22 cellular contexts compared by ENCODE assay signal in genomic region chr6:10554826-10555225, GRCh38. TPM values are rescaled to one million over a fixed set of nuclear protein-coding genes. Genes with fewer than 3 reads are reported as not detected.
A peak's percentile ranks its signal among the peaks of the same experiment; 100 is the strongest.
DNase-seq lines count a peak whose midpoint lies in the region; ATAC-seq, FAIRE-seq and TF ChIP-seq lines count a peak whose summit lies in the region.
"Had no signal": no experiment of that assay in that cellular context is flagged by ENCODE, and none has a peak within 500 bp of the region (broad histone marks: within the 10 kb centered on the region; RNA-seq: fewer than 3 reads in every experiment).

No MANE protein-coding gene starts in this region.

- POLR2A ChIA-PET in endothelial cell of umbilical vein (lab: Charles Lee), result interaction anchor here (1.0 to 1.3 kb wide), 2 partner anchors 29 to 44 kb away, joined by 4 to 5 read pairs; no protein-coding TSS in a partner anchor

- H3K9me1 ChIP-seq in endothelial cell of umbilical vein (replicated peaks; ENCODE audit: control insufficient read depth, extremely low read depth, insufficient read depth, low read length), result no peaks in the 10 kb centered on the region

- no peak for DNase-seq in heart left ventricle
- DNase-seq in left cardiac atrium, result no peak
- DNase-seq in endothelial cell of umbilical vein (ENCODE audit: low read depth, low spot score), result peak; percentile 75
- no peak for DNase-seq in mesothelial cell of epicardium (ENCODE audit: low spot score in 2 of 2, unreplicated experiment in 2 of 2)
- no peak for DNase-seq in type B pancreatic cell (ENCODE audit: extremely low spot score, unreplicated experiment)
- DNase-seq in NCI-H2107 treated with DMSO at 0.1 percent for 48 hours (lab: John Stamatoyannopoulos, UW; ENCODE audit: unreplicated experiment), result no peak
- no peak for DNase-seq in activated naive CD4-positive, alpha-beta T cell (lab: John Stamatoyannopoulos, UW)
- no peak for DNase-seq in chondrocyte (ENCODE audit: low spot score)
- DNase-seq: 8988T; activated CD4-positive, alpha-beta T cell treated with anti-CD3 and anti-CD28 coated beads, Interleukin-2, amount 10 ng/mL, durations not matched to agents 7 days and 5 days; activated CD8-positive, alpha-beta memory T cell treated with anti-CD3 and anti-CD28 coated beads, Interleukin-2, amount 50 U/mL, for 4 hours; activated gamma-delta T cell; Calu3; GDM1; MM.1S; NCI-H1694 treated with DMSO at 0.1 percent for 48 hours; NCI-H226; NK-92 treated with Interleukin-12 subunit alpha and Interleukin-12 subunit beta, amount 100 ng/mL, for 24 hours; stimulated activated CD4-positive, alpha-beta T cell treated with anti-CD3 and anti-CD28 coated beads, Interleukin-4, amount 100 ng/mL, for 24 hours had no signal

- H3K27ac Mint-ChIP-seq in mesothelial cell of epicardium, result peak overlapping the region; percentile 95
- H3K27ac Mint-ChIP-seq in type B pancreatic cell, result peak overlapping the region; percentile 18
- H3K27ac Mint-ChIP-seq in chondrocyte (ENCODE audit: unreplicated experiment), result no peak overlapping the region
- H3K27ac Mint-ChIP-seq: activated CD4-positive, alpha-beta T cell treated with anti-CD3 and anti-CD28 coated beads, Interleukin-2, amount 10 ng/mL, durations not matched to agents 7 days and 5 days had no signal

- no peak overlapping the region for H3K9ac ChIP-seq in endothelial cell of umbilical vein (replicated peaks; ENCODE audit: extremely low read depth, insufficient read depth, low read length)
- H3K9ac ChIP-seq: parathyroid adenoma had no signal

- H3K79me2 ChIP-seq in endothelial cell of umbilical vein (ENCODE audit: control insufficient read depth, insufficient read depth, low read length), result no peaks in the 10 kb centered on the region
- H3K79me2 ChIP-seq: parathyroid adenoma had no signal

- dilution Hi-C loops in endothelial cell of umbilical vein (cut with MboI; ENCODE audit: extremely low pct_ligation_motif_present, low sequenced_read_pairs), result no loop called here

- H3K36me3 ChIP-seq in heart left ventricle (no peaks in the 10 kb centered on the region), endothelial cell of umbilical vein (ENCODE audit: control insufficient read depth in 2 of 2, extremely low read depth in 1 of 2, insufficient read depth in 2 of 2, low read length in 2 of 2) (no peaks in the 10 kb centered on the region)
- H3K36me3 ChIP-seq: suprapubic skin had no signal

- no TSS peak for BruUV-seq in endothelial cell of umbilical vein (replicated peaks; lab: Mats Ljungman, UMichigan)

- peak overlapping the region in 8 of 12 donors; percentile 63 to 83 (median 76) for H3K27ac ChIP-seq in heart left ventricle
- peak overlapping the region; percentile 74 for H3K27ac ChIP-seq in endothelial cell of umbilical vein (ENCODE audit: insufficient read depth, low read depth, low read length)

- intact Hi-C loops in heart left ventricle (cut with DNase I) (loop anchor here in 3 of 10 donors (5.0 kb wide), 1 partner anchor 33 kb away; the partner anchor contains the start of gene GCNT2 (in 3 of the 3)), left cardiac atrium (cut with DNase I) (no loop called here), endothelial cell of umbilical vein (cut with micrococcal nuclease) (loop anchor here (1.0 to 2.0 kb wide), 5 partner anchors 23 to 139 kb away; partner anchors contain the start of genes C6orf52, GCNT2 and PAK1IP1)

- H3K27me3 ChIP-seq in heart left ventricle (peaks cover 0 to 6% (median 0%) of the 10 kb centered on the region in 9 donors), endothelial cell of umbilical vein (ENCODE audit: control insufficient read depth in 2 of 2, insufficient read depth in 2 of 2, low read length in 2 of 2) (no peaks in the 10 kb centered on the region)
- H3K27me3 ChIP-seq: suprapubic skin had no signal

- H3K4me1 Mint-ChIP-seq in mesothelial cell of epicardium (peaks cover 59% of the 10 kb centered on the region), type B pancreatic cell (ENCODE audit: unreplicated experiment) (peaks cover 36% of the 10 kb centered on the region), chondrocyte (ENCODE audit: low read depth) (peaks cover 22% of the 10 kb centered on the region)
- H3K4me1 Mint-ChIP-seq: activated CD4-positive, alpha-beta T cell treated with anti-CD3 and anti-CD28 coated beads, Interleukin-2, amount 10 ng/mL, durations not matched to agents 7 days and 5 days had no signal

- peak; percentile 88 for FAIRE-seq in endothelial cell of umbilical vein (lab: Jason Lieb, UNC)
- FAIRE-seq: GM12878 had no signal

- no peaks in the 10 kb centered on the region for H3K9me3 Mint-ChIP-seq in mesothelial cell of epicardium
- no peaks in the 10 kb centered on the region for H3K9me3 Mint-ChIP-seq in type B pancreatic cell
- H3K9me3 Mint-ChIP-seq in chondrocyte (ENCODE audit: low read depth), result no peaks in the 10 kb centered on the region
- H3K9me3 Mint-ChIP-seq: activated CD4-positive, alpha-beta T cell treated with anti-CD3 and anti-CD28 coated beads, Interleukin-2, amount 10 ng/mL, durations not matched to agents 7 days and 5 days had no signal

- H3K4me3 Mint-ChIP-seq in mesothelial cell of epicardium, result no peak overlapping the region
- H3K4me3 Mint-ChIP-seq in type B pancreatic cell, result peak overlapping the region; percentile 64
- no peak overlapping the region for H3K4me3 Mint-ChIP-seq in chondrocyte (ENCODE audit: unreplicated experiment)
- H3K4me3 Mint-ChIP-seq: activated CD4-positive, alpha-beta T cell treated with anti-CD3 and anti-CD28 coated beads, Interleukin-2, amount 10 ng/mL, durations not matched to agents 7 days and 5 days had no signal

- peak overlapping the region; percentile 87 for H3K4me2 ChIP-seq in endothelial cell of umbilical vein (ENCODE audit: insufficient read depth, low read length)

- WGBS in heart left ventricle, 4 donors, result 48 to 60% (median 52%) methylated on average over 7 of the region's 7 CpGs

- peak overlapping the region; percentile 32 for H2AFZ ChIP-seq in endothelial cell of umbilical vein (ENCODE audit: low read depth, low read length)

- no peaks in the 10 kb centered on the region for H3K36me3 Mint-ChIP-seq in mesothelial cell of epicardium
- peaks cover 5% of the 10 kb centered on the region for H3K36me3 Mint-ChIP-seq in type B pancreatic cell
- no peaks in the 10 kb centered on the region for H3K36me3 Mint-ChIP-seq in chondrocyte (ENCODE audit: low read depth)

- ATAC-seq in heart left ventricle (no peak), left cardiac atrium (no peak)
- ATAC-seq: GM12878 had no signal

- TF ChIP-seq POLR2A in heart left ventricle (IDR thresholded peaks at IDR 0.05), result no peak
- no peak for TF ChIP-seq POLR2A in endothelial cell of umbilical vein (IDR thresholded peaks at IDR 0.05; ENCODE audit: low read depth, low read length)

- H3K27me3 Mint-ChIP-seq in mesothelial cell of epicardium (ENCODE audit: low read depth) (no peaks in the 10 kb centered on the region), type B pancreatic cell (peaks cover 4% of the 10 kb centered on the region), chondrocyte (ENCODE audit: low read depth) (peaks cover 19% of the 10 kb centered on the region)
- H3K27me3 Mint-ChIP-seq: activated CD4-positive, alpha-beta T cell treated with anti-CD3 and anti-CD28 coated beads, Interleukin-2, amount 10 ng/mL, durations not matched to agents 7 days and 5 days had no signal

- H3K9me3 ChIP-seq in heart left ventricle (no peaks in the 10 kb centered on the region), endothelial cell of umbilical vein (replicated peaks; ENCODE audit: control insufficient read depth, insufficient read depth, low read length) (no peaks in the 10 kb centered on the region)
- H3K9me3 ChIP-seq: suprapubic skin had no signal

- H3K4me3 ChIP-seq in heart left ventricle (no peak overlapping the region), endothelial cell of umbilical vein (replicated peaks in 1 of 3; ENCODE audit: insufficient read depth in 1 of 3, low read depth in 1 of 3, low read length in 3 of 3) (no peak overlapping the region)
- H3K4me3 ChIP-seq: GM12878 had no signal

- H4K20me1 ChIP-seq in endothelial cell of umbilical vein (replicated peaks; ENCODE audit: control insufficient read depth, extremely low read depth, insufficient read depth, low read length), result no peaks in the 10 kb centered on the region

- H3K4me1 ChIP-seq in heart left ventricle (peaks cover 0 to 49% (median 20%) of the 10 kb centered on the region in 12 donors), endothelial cell of umbilical vein (ENCODE audit: control insufficient read depth, extremely low read depth, insufficient read depth, low read length) (peaks cover 25% of the 10 kb centered on the region)
- H3K4me1 ChIP-seq: parathyroid adenoma had no signal

- CTCF ChIA-PET in endothelial cell of umbilical vein (lab: Charles Lee), result interaction anchor here (0.8 to 2.0 kb wide), 12 partner anchors 9 to 590 kb away, joined by 3 to 9 read pairs (median 4); no protein-coding TSS in a partner anchor

- no peak for TF ChIP-seq CTCF in heart left ventricle (IDR thresholded peaks at IDR 0.05)
- TF ChIP-seq CTCF in endothelial cell of umbilical vein (IDR thresholded peaks at IDR 0.05; ENCODE audit: extremely low read depth in 1 of 2, insufficient read depth in 1 of 2, low read depth in 1 of 2, low read length in 2 of 2), result no peak
- TF ChIP-seq CTCF in mesothelial cell of epicardium (IDR thresholded peaks at IDR 0.05; ENCODE audit: unreplicated experiment), result no peak
- TF ChIP-seq CTCF in type B pancreatic cell (conservative IDR thresholded peaks at IDR 0.05), result no peak
- no peak for TF ChIP-seq CTCF in chondrocyte (IDR thresholded peaks at IDR 0.05)

TF ChIP-seq in endothelial cell of umbilical vein, 7 proteins besides CTCF, POLR2A, EP300 and RAD21 (continues in another document):
- peak; percentile 28 for TF ChIP-seq FOS (IDR thresholded peaks at IDR 0.05; ENCODE audit: borderline replicate concordance, insufficient read depth, low read length)
- TF ChIP-seq JUN (IDR thresholded peaks at IDR 0.05; ENCODE audit: borderline replicate concordance, insufficient read depth, insufficient read length, low read depth), result peak; percentile 59
- no peak for TF ChIP-seq EZH2 (IDR thresholded peaks at IDR 0.05; ENCODE audit: borderline replicate concordance, low read depth, low read length, severe bottlenecking)

RNA-seq across cellular contexts. Expression of gene GCNT2, which starts 33.7 kb away (rescaled TPM):
- total RNA-seq in heart left ventricle, result 10 to 100 TPM; 29.2 to 68.8 (median 43.1) TPM
- polyA plus RNA-seq in heart left ventricle, result 10 to 100 TPM; 15.1 to 16.3 TPM
- 1 to 10 TPM; 3.5 to 4.1 TPM for total RNA-seq in left cardiac atrium
- 10.9 and 11.4 TPM in 2 replicates for total RNA-seq in endothelial cell of umbilical vein
- 2.9 and 3.8 TPM in 2 replicates for polyA plus RNA-seq in endothelial cell of umbilical vein
- 4.4 and 4.5 TPM in 2 replicates for polyA plus RNA-seq in endothelial cell of umbilical vein (2011; cell fraction: cytosol; rRNA removed)
- polyA plus RNA-seq in endothelial cell of umbilical vein (2011; cell fraction: nucleus; rRNA removed), result 7.2 and 8.4 TPM in 2 replicates
- polyA plus RNA-seq in endothelial cell of umbilical vein (2012), result 10.8 and 14.7 TPM in 2 replicates
- 10.1 and 16.1 TPM in 2 replicates for polyA minus RNA-seq in endothelial cell of umbilical vein
- 5.2 TPM for polyA minus RNA-seq in endothelial cell of umbilical vein (2011; cell fraction: cytosol; rRNA and poly(A)+ RNA removed)
- 17.5 and 23.0 TPM in 2 replicates for polyA minus RNA-seq in endothelial cell of umbilical vein (2011; cell fraction: nucleus; rRNA and poly(A)+ RNA removed)
- total RNA-seq in mesothelial cell of epicardium, result 29.3 to 35.0 TPM (median 32.2 TPM) in 3 replicates
- 21.2 and 21.6 TPM in 2 replicates for total RNA-seq in type B pancreatic cell (ENCODE audit: low replicate concordance)
- 0.12 to 0.67 TPM (median 0.44 TPM) in 3 replicates for total RNA-seq in chondrocyte
